In the genomic region with DNA sequence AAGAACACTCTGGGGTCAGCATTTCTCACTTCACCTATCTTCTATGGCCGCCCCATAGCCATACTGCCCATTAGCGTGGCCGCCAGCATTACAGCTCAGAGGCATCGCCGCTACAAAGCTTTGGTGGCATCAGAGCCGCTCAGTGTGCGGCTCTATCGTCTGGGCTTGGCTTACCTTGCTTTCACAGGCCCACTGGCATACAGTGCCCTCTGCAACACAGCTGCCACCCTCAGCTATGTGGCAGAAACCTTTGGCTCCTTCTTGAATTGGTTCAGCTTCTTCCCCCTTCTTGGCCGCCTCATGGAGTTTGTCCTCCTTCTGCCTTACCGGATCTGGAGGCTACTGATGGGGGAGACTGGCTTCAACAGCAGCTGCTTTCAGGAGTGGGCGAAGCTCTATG, we compare ENCODE assay signal across 18 cellular contexts. TPM values are rescaled to one million over a fixed set of nuclear protein-coding genes. Genes with fewer than 3 reads are reported as not detected.
DNase-seq lines count a peak whose midpoint lies in the region; ATAC-seq, FAIRE-seq and TF ChIP-seq lines count a peak whose summit lies in the region.
"Had no signal": no experiment of that assay in that cellular context is flagged by ENCODE, and none has a peak within 500 bp of the region (broad histone marks: within the 10 kb centered on the region; RNA-seq: fewer than 3 reads in every experiment).

No MANE protein-coding gene starts in this region.

- ATAC-seq in A549 (no peak), PC-3 (no peak), HepG2 (no peak), HG02938 (IDR thresholded peaks at IDR 0.05; ENCODE audit: unreplicated experiment) (no peak)

- H4K20me1 ChIP-seq in PC-3 (ENCODE audit: low read length), result no peaks in the 10 kb centered on the region
- 0 out of 2 replicates have a peak, but pooled peaks cover 2% of the 10 kb centered on the region for H4K20me1 ChIP-seq in HepG2 (ENCODE audit: insufficient read depth, low read length)

- H3K4me2 ChIP-seq in A549 (peak overlapping the region; percentile 82), PC-3 (ENCODE audit: low read length) (0 out of 2 replicates have a peak overlapping the region, but pooled peaks have one; percentile 18), HepG2 (ENCODE audit: low read depth, low read length) (peak overlapping the region; percentile 78)

- in situ Hi-C loops in HepG2 (cut with HindIII; ENCODE audit: extremely low pct_ligation_motif_present, low pct_unique_long_range_greater_than_20kb), result loop anchor here (10.0 kb wide), 1 partner anchor 64 kb away; no protein-coding TSS in a partner anchor

- H2AFZ ChIP-seq in PC-3 (ENCODE audit: low read length) (no peak overlapping the region), HepG2 (ENCODE audit: low read length) (no peak overlapping the region)

- intact Hi-C loops in PC-3 (cut with micrococcal nuclease), result no loop called here
- intact Hi-C loops in HepG2 (cut with micrococcal nuclease; ENCODE audit: unreplicated experiment), result no loop called here
- intact Hi-C loops in posterior vena cava (cut with DNase I), result loop anchor here (5.0 kb wide), 2 partner anchors 52 to 62 kb away; partner anchors contain the start of gene PRPH (in 1 of the 2)

- H3K9me2 ChIP-seq in PC-3 (replicated peaks; ENCODE audit: low read length), result no peaks in the 10 kb centered on the region

- H3K9me3 ChIP-seq in A549, result no peaks in the 10 kb centered on the region
- no peaks in the 10 kb centered on the region for H3K9me3 ChIP-seq in PC-3 (ENCODE audit: low read length)
- H3K9me3 ChIP-seq in HepG2 (ENCODE audit: low read length), result no peaks in the 10 kb centered on the region
- no peaks in the 10 kb centered on the region for H3K9me3 ChIP-seq in SJCRH30 (replicated peaks)
- H3K9me3 ChIP-seq: Peyer's patch had no signal

- TF ChIP-seq POLR2A in A549 (IDR thresholded peaks at IDR 0.05; ENCODE audit: low read length) (no peak), HepG2 (IDR thresholded peaks at IDR 0.05; ENCODE audit: insufficient read depth in 1 of 2, low read depth in 2 of 2, low read length in 2 of 2) (no peak)

- CTCF ChIA-PET in A549 (lab: Yijun Ruan, JAX) (interaction anchor here (1.5 to 9.5 kb wide), 11 partner anchors 7 to 239 kb away, joined by 3 to 201 read pairs (median 46); partner anchors contain the start of genes C1QL4, PRPH, SPATS2 and TUBA1B), PC-3 (lab: Charles Lee) (interaction anchor here (0.6 kb wide), 1 partner anchor 28 kb away, joined by 3 read pairs; no protein-coding TSS in a partner anchor), HepG2 (lab: Yijun Ruan, JAX; ENCODE audit: low intra/inter-chr PET ratio, low total read pairs) (no interaction called here)

- H3K36me3 ChIP-seq in PC-3 (ENCODE audit: low read depth, low read length) (no peaks in the 10 kb centered on the region), HepG2 (replicated peaks in 1 of 2; ENCODE audit: control insufficient read depth in 1 of 2, insufficient read depth in 2 of 2, low read length in 2 of 2) (peaks cover 2 to 3% of the 10 kb centered on the region in 2 experiments; a peak in 2 of 5 replicates), SJCRH30 (no peaks in the 10 kb centered on the region)
- H3K36me3 ChIP-seq: Peyer's patch had no signal

- H3K27ac ChIP-seq in A549 (peak overlapping the region in 1 of 2 experiments; percentile 86; a peak in 2 of 6 replicates), PC-3 (ENCODE audit: low read length) (no peak overlapping the region), HepG2 (ENCODE audit: extremely low read length, insufficient read depth, low read length) (no peak overlapping the region), SJCRH30 (no peak overlapping the region)

- no TSS peak for BruUV-seq in PC-3 (replicated peaks; lab: Mats Ljungman, UMichigan)
- no TSS peak for BruUV-seq in HepG2 (replicated peaks; lab: Mats Ljungman, UMichigan)

- no peak overlapping the region for H3K9ac ChIP-seq in PC-3 (ENCODE audit: low read length)
- H3K9ac ChIP-seq in HepG2 (ENCODE audit: insufficient read depth, low read depth, low read length), result peak overlapping the region; percentile 90; the same call in 1 of the 2 replicates

- TF ChIP-seq EP300 in A549 (IDR thresholded peaks at IDR 0.05) (no peak), HepG2 (IDR thresholded peaks at IDR 0.05; ENCODE audit: low read depth in 2 of 2, low read length in 2 of 2) (no peak), HepG2 (CRISPR knock-in tag; IDR thresholded peaks at IDR 0.05; ENCODE audit: borderline replicate concordance) (no peak)

- POLR2A ChIA-PET in A549 (lab: Yijun Ruan, JAX), result interaction anchor here (1.4 to 2.1 kb wide), 2 partner anchors 9 to 18 kb away, joined by 4 to 9 read pairs; partner anchors contain the start of gene SPATS2
- POLR2A ChIA-PET in PC-3 (lab: Charles Lee; ENCODE audit: unreplicated experiment), result no interaction called here
- POLR2A ChIA-PET in HepG2 (lab: Yijun Ruan, JAX), result interaction anchor here (1.0 to 4.5 kb wide), 5 partner anchors 9 to 104 kb away, joined by 3 to 41 read pairs (median 9); partner anchors contain the start of genes SPATS2 and TROAP

- H3K4me1 ChIP-seq in A549 (peaks cover 35% of the 10 kb centered on the region), PC-3 (ENCODE audit: insufficient read depth, low read length) (peaks cover 29% of the 10 kb centered on the region), HepG2 (ENCODE audit: insufficient read depth, low read length) (peaks cover 48% of the 10 kb centered on the region), SJCRH30 (peaks cover 11% of the 10 kb centered on the region; the same call in 1 of the 2 replicates)

- H3K79me2 ChIP-seq in PC-3 (ENCODE audit: low read length), result peaks cover 7% of the 10 kb centered on the region; the same call in 1 of the 2 replicates
- peaks cover 17% of the 10 kb centered on the region for H3K79me2 ChIP-seq in HepG2 (ENCODE audit: insufficient read depth, low read length)

- DNase-seq in A549 (ENCODE audit: low read depth in 1 of 2, low spot score in 1 of 2), result no peak
- no peak for DNase-seq in PC-3
- no peak for DNase-seq in HepG2 (ENCODE audit: low spot score)
- peak; percentile 49 for DNase-seq in posterior vena cava (ENCODE audit: low spot score)
- no peak for DNase-seq in NCI-H2227 (lab: John Stamatoyannopoulos, UW; ENCODE audit: unreplicated experiment)
- no peak for DNase-seq in SJCRH30
- DNase-seq in NCI-H1436 treated with DMSO at 0.1 percent for 48 hours (lab: John Stamatoyannopoulos, UW), result no peak
- DNase-seq: C1 segment of cervical spinal cord, DMS79, HFFc6, NCI-H1417, NCI-H1930, NCI-H345, NCI-H69, Peyer's patch had no signal

- TF ChIP-seq RAD21 in A549 (conservative IDR thresholded peaks at IDR 0.05 in 1 of 2, IDR thresholded peaks at IDR 0.05 in 1 of 2) (no peak), HepG2 (CRISPR knock-in tag; IDR thresholded peaks at IDR 0.05) (no peak)

- no peak for FAIRE-seq in A549 (lab: Jason Lieb, UNC)
- no peak for FAIRE-seq in HepG2 (lab: Jason Lieb, UNC)
- FAIRE-seq: H54 had no signal

- TF ChIP-seq CTCF in A549 (IDR thresholded peaks at IDR 0.05) (no peak), PC-3 (conservative IDR thresholded peaks at IDR 0.05; ENCODE audit: low read depth, low read length) (no peak), HepG2 (CRISPR knock-in tag; IDR thresholded peaks at IDR 0.05) (no peak)

- H3K4me3 ChIP-seq in A549 (no peak overlapping the region), PC-3 (ENCODE audit: low read length) (no peak overlapping the region), HepG2 (replicated peaks in 1 of 3; ENCODE audit: insufficient read depth in 1 of 3, low read depth in 2 of 3, low read length in 3 of 3) (peak overlapping the region; percentile 32 to 86 (median 84)), SJCRH30 (no peak overlapping the region)

- H3F3A ChIP-seq in PC-3 (ENCODE audit: low read length, unreplicated experiment), result no peaks in the 10 kb centered on the region

- 94% methylated on average over 11 of the region's 11 CpGs for WGBS in A549 (ENCODE audit: missing lambda C conversion rate)
- 95% methylated on average over 4 of the region's 11 CpGs for whole genome bisulfite sequencing in HepG2 (ENCODE audit: low lambda C conversion rate)

- peaks cover 21% of the 10 kb centered on the region for H3K27me3 ChIP-seq in PC-3 (ENCODE audit: low read length)
- H3K27me3 ChIP-seq in HepG2 (ENCODE audit: control insufficient read depth in 1 of 2, insufficient read depth in 2 of 2, low read length in 2 of 2), result peaks cover 6 to 24% of the 10 kb centered on the region in 2 experiments; a peak in 4 of 5 replicates
- peaks cover 12% of the 10 kb centered on the region; the same call in 1 of the 2 replicates for H3K27me3 ChIP-seq in SJCRH30

RNA-seq across cellular contexts. Expression of gene DNAJC22, which starts 2.6 kb away (rescaled TPM):
- polyA plus RNA-seq in A549 (2011; rRNA removed) (35.5 and 40.5 TPM in 2 replicates), A549 (2017; fragmentation: RNase III; extraction: RNeasy Plus Mini Kit Qiagen cat#74134 plus additional on column Dnase treatment) (18.0 to 22.6 TPM (median 20.0 TPM) in 3 replicates), HepG2 (2011; rRNA removed) (25.2 and 25.3 TPM in 2 replicates)
- 11.1 and 19.5 TPM in 2 replicates for polyA plus RNA-seq in A549 (2012; cell fraction: cytosol; rRNA removed)
- 9.9 and 10.0 TPM in 2 replicates for polyA plus RNA-seq in A549 (2012; cell fraction: nucleus; rRNA removed)
- polyA minus RNA-seq in A549 (2011; rRNA and poly(A)+ RNA removed), result 28.7 and 32.3 TPM in 2 replicates
- total RNA-seq in PC-3 (2014; rRNA removed) (12.9 and 16.8 TPM in 2 replicates), HepG2 (2016; rRNA removed; fragmentation: Illumina TruSeq; extraction: Trizol) (23.0 and 31.7 TPM in 2 replicates), posterior vena cava (under 1 TPM in 1 of 2 donors, not detected in 1; 0.05 TPM)
- 8.6 and 10.6 TPM in 2 replicates for total RNA-seq in HepG2 (2016; cell fraction: cytosol; rRNA removed; fragmentation: Illumina TruSeq; extraction: Trizol; ENCODE audit: low read depth)
- total RNA-seq in HepG2 (2016; cell fraction: insoluble cytoplasmic fraction; rRNA removed; fragmentation: Illumina TruSeq; extraction: Trizol), result 28.2 and 31.3 TPM in 2 replicates
- total RNA-seq in HepG2 (2016; cell fraction: membrane; rRNA removed; fragmentation: Illumina TruSeq; extraction: Trizol), result 31.0 and 32.2 TPM in 2 replicates
- 18.7 and 28.7 TPM in 2 replicates for total RNA-seq in HepG2 (2016; cell fraction: nucleus; rRNA removed; fragmentation: Illumina TruSeq; extraction: Trizol)
- 21.8 and 23.4 TPM in 2 replicates for polyA plus RNA-seq in HepG2 (2011; cell fraction: cytosol; rRNA removed)
- polyA plus RNA-seq in HepG2 (2011; cell fraction: nucleus; rRNA removed), result 17.7 and 19.2 TPM in 2 replicates
- 12.3 and 19.2 TPM in 2 replicates for polyA plus RNA-seq in HepG2 (2012)
- polyA plus RNA-seq in HepG2 (2016; cell fraction: cytosol; fragmentation: Illumina TruSeq; extraction: Trizol; ENCODE audit: low read depth), result 8.0 and 8.6 TPM in 2 replicates
- polyA plus RNA-seq in HepG2 (2016; cell fraction: insoluble cytoplasmic fraction; fragmentation: Illumina TruSeq; extraction: Trizol; ENCODE audit: low read depth), result 23.5 TPM in 2 replicates
- 19.8 and 20.5 TPM in 2 replicates for polyA plus RNA-seq in HepG2 (2016; cell fraction: membrane; fragmentation: Illumina TruSeq; extraction: Trizol; ENCODE audit: low read depth)
- 33.4 and 37.4 TPM in 2 replicates for polyA plus RNA-seq in HepG2 (2016; cell fraction: nucleus; fragmentation: Illumina TruSeq; extraction: Trizol; ENCODE audit: insufficient read depth, low read depth)
- 5.2 and 42.6 TPM in 2 replicates for polyA minus RNA-seq in HepG2 (2011; rRNA and poly(A)+ RNA removed; ENCODE audit: low replicate concordance)
- polyA minus RNA-seq in HepG2 (2011; cell fraction: cytosol; rRNA and poly(A)+ RNA removed), result 11.0 and 11.7 TPM in 2 replicates
- polyA minus RNA-seq in HepG2 (2011; cell fraction: nucleus; rRNA and poly(A)+ RNA removed), result 13.9 and 17.5 TPM in 2 replicates
- total RNA-seq in SJCRH30 (2014; rRNA removed; shearing (Covaris generic)), result 10.7 and 11.9 TPM in 2 replicates

RNA-seq across cellular contexts. Expression of gene C1QL4, which starts 12.3 kb away (rescaled TPM):
- 0.99 and 1.5 TPM in 2 replicates for polyA plus RNA-seq in A549 (2011; rRNA removed)
- 3.4 and 5.1 TPM in 2 replicates for polyA plus RNA-seq in A549 (2012; cell fraction: cytosol; rRNA removed)
- polyA plus RNA-seq in A549 (2012; cell fraction: nucleus; rRNA removed), result 5.8 and 8.4 TPM in 2 replicates
- 2.2 to 2.8 TPM (median 2.8 TPM) in 3 replicates for polyA plus RNA-seq in A549 (2017; fragmentation: RNase III; extraction: RNeasy Plus Mini Kit Qiagen cat#74134 plus additional on column Dnase treatment)
- 0.66 and 0.83 TPM in 2 replicates for polyA minus RNA-seq in A549 (2011; rRNA and poly(A)+ RNA removed)
- 5.3 and 6.9 TPM in 2 replicates for total RNA-seq in PC-3 (2014; rRNA removed)
- not detected in 2 replicates for total RNA-seq in HepG2 (2016; rRNA removed; fragmentation: Illumina TruSeq; extraction: Trizol)
- total RNA-seq in HepG2 (2016; cell fraction: cytosol; rRNA removed; fragmentation: Illumina TruSeq; extraction: Trizol; ENCODE audit: low read depth), result not detected in 2 replicates
- not detected in 2 replicates for total RNA-seq in HepG2 (2016; cell fraction: insoluble cytoplasmic fraction; rRNA removed; fragmentation: Illumina TruSeq; extraction: Trizol)
- total RNA-seq in HepG2 (2016; cell fraction: membrane; rRNA removed; fragmentation: Illumina TruSeq; extraction: Trizol), result not detected in 2 replicates
- total RNA-seq in HepG2 (2016; cell fraction: nucleus; rRNA removed; fragmentation: Illumina TruSeq; extraction: Trizol), result not detected in 2 replicates
- polyA plus RNA-seq in HepG2 (2011; rRNA removed), result 0.03 TPM in 2 replicates
- 0.06 and 0.08 TPM in 2 replicates for polyA plus RNA-seq in HepG2 (2011; cell fraction: cytosol; rRNA removed)
- polyA plus RNA-seq in HepG2 (2011; cell fraction: nucleus; rRNA removed), result 0.07 TPM in 1 of 2 replicates, not detected in the other
- polyA plus RNA-seq in HepG2 (2012), result 0.07 and 0.12 TPM in 2 replicates
- not detected in 2 replicates for polyA plus RNA-seq in HepG2 (2016; cell fraction: cytosol; fragmentation: Illumina TruSeq; extraction: Trizol; ENCODE audit: low read depth)
- polyA plus RNA-seq in HepG2 (2016; cell fraction: insoluble cytoplasmic fraction; fragmentation: Illumina TruSeq; extraction: Trizol; ENCODE audit: low read depth), result not detected in 2 replicates
- not detected in 2 replicates for polyA plus RNA-seq in HepG2 (2016; cell fraction: membrane; fragmentation: Illumina TruSeq; extraction: Trizol; ENCODE audit: low read depth)
- polyA plus RNA-seq in HepG2 (2016; cell fraction: nucleus; fragmentation: Illumina TruSeq; extraction: Trizol; ENCODE audit: insufficient read depth, low read depth), result not detected in 2 replicates
- polyA minus RNA-seq in HepG2 (2011; rRNA and poly(A)+ RNA removed; ENCODE audit: low replicate concordance), result 0.09 TPM in 1 of 2 replicates, not detected in the other
- not detected in 2 replicates for polyA minus RNA-seq in HepG2 (2011; cell fraction: cytosol; rRNA and poly(A)+ RNA removed)
- not detected in 2 replicates for polyA minus RNA-seq in HepG2 (2011; cell fraction: nucleus; rRNA and poly(A)+ RNA removed)
- total RNA-seq in posterior vena cava, result not detected
- total RNA-seq in SJCRH30 (2014; rRNA removed; shearing (Covaris generic)), result 1.7 and 2.1 TPM in 2 replicates
- total RNA-seq: HT-29, Peyer's patch had no signal

RNA-seq across cellular contexts. Expression of gene SPATS2, which starts 18.0 kb away (rescaled TPM):
- polyA plus RNA-seq in A549 (2011; rRNA removed) (154 and 175 TPM in 2 replicates), A549 (2017; fragmentation: RNase III; extraction: RNeasy Plus Mini Kit Qiagen cat#74134 plus additional on column Dnase treatment) (34.6 to 37.7 TPM (median 34.9 TPM) in 3 replicates), HepG2 (2011; rRNA removed) (24.9 and 28.1 TPM in 2 replicates)
- polyA plus RNA-seq in A549 (2012; cell fraction: cytosol; rRNA removed), result 35.2 and 38.6 TPM in 2 replicates
- polyA plus RNA-seq in A549 (2012; cell fraction: nucleus; rRNA removed), result 27.6 and 38.4 TPM in 2 replicates
- polyA minus RNA-seq in A549 (2011; rRNA and poly(A)+ RNA removed), result 90.6 and 109 TPM in 2 replicates
- total RNA-seq in PC-3 (2014; rRNA removed) (27.0 and 29.0 TPM in 2 replicates), HepG2 (2016; rRNA removed; fragmentation: Illumina TruSeq; extraction: Trizol) (19.3 and 27.2 TPM in 2 replicates), posterior vena cava (10 to 100 TPM; 12.1 to 14.8 TPM)
- 20.9 and 21.2 TPM in 2 replicates for total RNA-seq in HepG2 (2016; cell fraction: cytosol; rRNA removed; fragmentation: Illumina TruSeq; extraction: Trizol; ENCODE audit: low read depth)
- 19.2 and 23.0 TPM in 2 replicates for total RNA-seq in HepG2 (2016; cell fraction: insoluble cytoplasmic fraction; rRNA removed; fragmentation: Illumina TruSeq; extraction: Trizol)
- total RNA-seq in HepG2 (2016; cell fraction: membrane; rRNA removed; fragmentation: Illumina TruSeq; extraction: Trizol), result 22.6 and 23.1 TPM in 2 replicates
- total RNA-seq in HepG2 (2016; cell fraction: nucleus; rRNA removed; fragmentation: Illumina TruSeq; extraction: Trizol), result 16.9 and 19.5 TPM in 2 replicates
- polyA plus RNA-seq in HepG2 (2011; cell fraction: cytosol; rRNA removed), result 16.7 and 21.9 TPM in 2 replicates
- polyA plus RNA-seq in HepG2 (2011; cell fraction: nucleus; rRNA removed), result 15.8 and 19.7 TPM in 2 replicates
- 13.4 and 17.4 TPM in 2 replicates for polyA plus RNA-seq in HepG2 (2012)
- 5.2 and 7.9 TPM in 2 replicates for polyA plus RNA-seq in HepG2 (2016; cell fraction: cytosol; fragmentation: Illumina TruSeq; extraction: Trizol; ENCODE audit: low read depth)
- 30.6 and 32.3 TPM in 2 replicates for polyA plus RNA-seq in HepG2 (2016; cell fraction: insoluble cytoplasmic fraction; fragmentation: Illumina TruSeq; extraction: Trizol; ENCODE audit: low read depth)
- polyA plus RNA-seq in HepG2 (2016; cell fraction: membrane; fragmentation: Illumina TruSeq; extraction: Trizol; ENCODE audit: low read depth), result 16.0 and 17.8 TPM in 2 replicates
- polyA plus RNA-seq in HepG2 (2016; cell fraction: nucleus; fragmentation: Illumina TruSeq; extraction: Trizol; ENCODE audit: insufficient read depth, low read depth), result 32.3 and 37.2 TPM in 2 replicates
- 36.5 and 107 TPM in 2 replicates for polyA minus RNA-seq in HepG2 (2011; rRNA and poly(A)+ RNA removed; ENCODE audit: low replicate concordance)
- polyA minus RNA-seq in HepG2 (2011; cell fraction: cytosol; rRNA and poly(A)+ RNA removed), result 22.7 and 27.1 TPM in 2 replicates
- 41.5 and 48.9 TPM in 2 replicates for polyA minus RNA-seq in HepG2 (2011; cell fraction: nucleus; rRNA and poly(A)+ RNA removed)
- total RNA-seq in SJCRH30 (2014; rRNA removed; shearing (Covaris generic)), result 67.6 and 72.6 TPM in 2 replicates

RNA-seq across cellular contexts. Expression of gene TROAP, which starts 26.2 kb away (rescaled TPM):
- 50.0 and 56.4 TPM in 2 replicates for polyA plus RNA-seq in A549 (2011; rRNA removed)
- polyA plus RNA-seq in A549 (2012; cell fraction: cytosol; rRNA removed), result 108 and 115 TPM in 2 replicates
- polyA plus RNA-seq in A549 (2012; cell fraction: nucleus; rRNA removed), result 170 and 181 TPM in 2 replicates
- polyA plus RNA-seq in A549 (2017; fragmentation: RNase III; extraction: RNeasy Plus Mini Kit Qiagen cat#74134 plus additional on column Dnase treatment), result 49.3 to 59.3 TPM (median 55.5 TPM) in 3 replicates
- polyA minus RNA-seq in A549 (2011; rRNA and poly(A)+ RNA removed), result 41.0 and 46.7 TPM in 2 replicates
- total RNA-seq in PC-3 (2014; rRNA removed), result 99.2 and 103 TPM in 2 replicates
- total RNA-seq in HepG2 (2016; rRNA removed; fragmentation: Illumina TruSeq; extraction: Trizol), result 27.0 and 30.9 TPM in 2 replicates
- total RNA-seq in HepG2 (2016; cell fraction: cytosol; rRNA removed; fragmentation: Illumina TruSeq; extraction: Trizol; ENCODE audit: low read depth), result 39.0 and 40.8 TPM in 2 replicates
- 23.8 and 32.4 TPM in 2 replicates for total RNA-seq in HepG2 (2016; cell fraction: insoluble cytoplasmic fraction; rRNA removed; fragmentation: Illumina TruSeq; extraction: Trizol)
- 29.7 and 31.6 TPM in 2 replicates for total RNA-seq in HepG2 (2016; cell fraction: membrane; rRNA removed; fragmentation: Illumina TruSeq; extraction: Trizol)
- total RNA-seq in HepG2 (2016; cell fraction: nucleus; rRNA removed; fragmentation: Illumina TruSeq; extraction: Trizol), result 29.6 and 32.8 TPM in 2 replicates
- polyA plus RNA-seq in HepG2 (2011; rRNA removed), result 14.8 and 22.5 TPM in 2 replicates
- 5.9 and 12.4 TPM in 2 replicates for polyA plus RNA-seq in HepG2 (2011; cell fraction: cytosol; rRNA removed)
- 41.8 and 61.6 TPM in 2 replicates for polyA plus RNA-seq in HepG2 (2011; cell fraction: nucleus; rRNA removed)
- 10.3 and 16.7 TPM in 2 replicates for polyA plus RNA-seq in HepG2 (2012)
- polyA plus RNA-seq in HepG2 (2016; cell fraction: cytosol; fragmentation: Illumina TruSeq; extraction: Trizol; ENCODE audit: low read depth), result 31.5 and 36.5 TPM in 2 replicates
- 34.0 and 36.9 TPM in 2 replicates for polyA plus RNA-seq in HepG2 (2016; cell fraction: insoluble cytoplasmic fraction; fragmentation: Illumina TruSeq; extraction: Trizol; ENCODE audit: low read depth)
- polyA plus RNA-seq in HepG2 (2016; cell fraction: membrane; fragmentation: Illumina TruSeq; extraction: Trizol; ENCODE audit: low read depth), result 22.9 and 31.7 TPM in 2 replicates
- polyA plus RNA-seq in HepG2 (2016; cell fraction: nucleus; fragmentation: Illumina TruSeq; extraction: Trizol; ENCODE audit: insufficient read depth, low read depth), result 91.9 and 95.0 TPM in 2 replicates
- 20.0 and 123 TPM in 2 replicates for polyA minus RNA-seq in HepG2 (2011; rRNA and poly(A)+ RNA removed; ENCODE audit: low replicate concordance)
- polyA minus RNA-seq in HepG2 (2011; cell fraction: cytosol; rRNA and poly(A)+ RNA removed), result 6.9 and 7.2 TPM in 2 replicates
- polyA minus RNA-seq in HepG2 (2011; cell fraction: nucleus; rRNA and poly(A)+ RNA removed), result 28.0 and 47.6 TPM in 2 replicates
- total RNA-seq in posterior vena cava, result under 1 TPM; 0.10 to 0.60 TPM
- total RNA-seq in SJCRH30 (2014; rRNA removed; shearing (Covaris generic)), result 79.4 and 87.0 TPM in 2 replicates

RNA-seq across cellular contexts. Expression of gene PRPH, which starts 54.3 kb away (rescaled TPM):
- polyA plus RNA-seq in A549 (2011; rRNA removed) (1.7 and 2.0 TPM in 2 replicates), A549 (2017; fragmentation: RNase III; extraction: RNeasy Plus Mini Kit Qiagen cat#74134 plus additional on column Dnase treatment) (0.42 to 0.67 TPM (median 0.50 TPM) in 3 replicates), HepG2 (2011; rRNA removed) (0.12 and 0.51 TPM in 2 replicates)
- polyA plus RNA-seq in A549 (2012; cell fraction: cytosol; rRNA removed), result 0.95 and 1.3 TPM in 2 replicates
- 0.72 and 1.3 TPM in 2 replicates for polyA plus RNA-seq in A549 (2012; cell fraction: nucleus; rRNA removed)
- polyA minus RNA-seq in A549 (2011; rRNA and poly(A)+ RNA removed), result 1.3 and 3.1 TPM in 2 replicates
- total RNA-seq in PC-3 (2014; rRNA removed) (0.15 TPM in 1 of 2 replicates, not detected in the other), HepG2 (2016; rRNA removed; fragmentation: Illumina TruSeq; extraction: Trizol) (not detected in 2 replicates), posterior vena cava (under 1 TPM; 0.32 to 0.67 TPM)
- total RNA-seq in HepG2 (2016; cell fraction: cytosol; rRNA removed; fragmentation: Illumina TruSeq; extraction: Trizol; ENCODE audit: low read depth), result not detected in 2 replicates
- total RNA-seq in HepG2 (2016; cell fraction: insoluble cytoplasmic fraction; rRNA removed; fragmentation: Illumina TruSeq; extraction: Trizol), result not detected in 2 replicates
- total RNA-seq in HepG2 (2016; cell fraction: membrane; rRNA removed; fragmentation: Illumina TruSeq; extraction: Trizol), result not detected in 2 replicates
- total RNA-seq in HepG2 (2016; cell fraction: nucleus; rRNA removed; fragmentation: Illumina TruSeq; extraction: Trizol), result not detected in 2 replicates
- polyA plus RNA-seq in HepG2 (2011; cell fraction: cytosol; rRNA removed), result 0.44 and 0.54 TPM in 2 replicates
- polyA plus RNA-seq in HepG2 (2011; cell fraction: nucleus; rRNA removed), result 0.16 and 0.35 TPM in 2 replicates
- 0.36 TPM in 1 of 2 replicates, not detected in the other for polyA plus RNA-seq in HepG2 (2012)
- not detected in 2 replicates for polyA plus RNA-seq in HepG2 (2016; cell fraction: cytosol; fragmentation: Illumina TruSeq; extraction: Trizol; ENCODE audit: low read depth)
- not detected in 2 replicates for polyA plus RNA-seq in HepG2 (2016; cell fraction: insoluble cytoplasmic fraction; fragmentation: Illumina TruSeq; extraction: Trizol; ENCODE audit: low read depth)
- polyA plus RNA-seq in HepG2 (2016; cell fraction: membrane; fragmentation: Illumina TruSeq; extraction: Trizol; ENCODE audit: low read depth), result 0.17 TPM in 1 of 2 replicates, not detected in the other
- polyA plus RNA-seq in HepG2 (2016; cell fraction: nucleus; fragmentation: Illumina TruSeq; extraction: Trizol; ENCODE audit: insufficient read depth, low read depth), result not detected in 2 replicates
- 0.08 and 0.51 TPM in 2 replicates for polyA minus RNA-seq in HepG2 (2011; rRNA and poly(A)+ RNA removed; ENCODE audit: low replicate concordance)
- polyA minus RNA-seq in HepG2 (2011; cell fraction: cytosol; rRNA and poly(A)+ RNA removed), result not detected in 2 replicates
- polyA minus RNA-seq in HepG2 (2011; cell fraction: nucleus; rRNA and poly(A)+ RNA removed), result not detected in 2 replicates
- 1.7 and 3.9 TPM in 2 replicates for total RNA-seq in SJCRH30 (2014; rRNA removed; shearing (Covaris generic))
- total RNA-seq: HFFc6, HT-29 had no signal

Comparison
In these comparisons a context has a peak if more than half of its experiments do, and no peak if none do; other contexts are left out.
1. H3K4me2 ChIP-seq: peak in every context shown above with its lines; median percentile 82 in A549; 78 in HepG2; 18 in PC-3.
2. H3K4me3 ChIP-seq: peak in HepG2 (3 of 3); none in A549 (single experiment), PC-3 (single experiment) and SJCRH30 (single experiment).
3. RNA of gene DNAJC22, which starts 2.6 kb away (total RNA-seq): 8.6 to 32.2 TPM in HepG2, 12.9 to 16.8 TPM in PC-3 and 10.7 to 11.9 TPM in SJCRH30; 0.05 TPM in posterior vena cava; every median in the first group is over 4 times any median in the second.
4. intact Hi-C loops: an anchor here in posterior vena cava (5.0 kb wide); none called in PC-3 and HepG2.